ENCODE assay signal across 22 cellular contexts in the genomic region with DNA sequence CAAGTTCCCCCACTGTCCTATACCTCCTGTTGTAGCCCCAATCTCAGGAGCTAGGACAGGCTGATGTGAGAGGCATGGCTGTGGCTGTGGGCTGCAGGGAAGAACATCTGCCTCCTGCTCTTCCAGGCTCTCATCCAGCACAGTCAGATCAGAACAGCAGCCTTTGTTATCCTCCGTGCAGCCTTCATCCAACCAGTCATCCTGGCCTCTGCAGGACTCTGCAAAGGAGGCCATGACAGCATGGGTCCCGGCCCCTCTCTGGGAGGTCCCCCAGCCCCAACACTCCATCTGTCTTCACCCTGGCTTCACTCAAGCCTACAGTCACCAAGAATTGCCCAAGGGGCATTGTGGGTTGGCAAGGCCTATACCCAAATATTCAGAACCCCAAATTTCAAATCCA.
DNase-seq lines count a peak whose midpoint lies in the region; ATAC-seq and TF ChIP-seq lines count a peak whose summit lies in the region.
"Had no signal": no experiment of that assay in that cellular context is flagged by ENCODE, and none has a peak within 500 bp of the region (broad histone marks: within the 10 kb centered on the region; RNA-seq: fewer than 3 reads in every experiment).

No MANE protein-coding gene starts in this region.

- TF ChIP-seq CTCF in brain microvascular endothelial cell (IDR thresholded peaks at IDR 0.05; ENCODE audit: low read depth, low read length, missing control alignments) (no peak), nephron (IDR thresholded peaks at IDR 0.05; ENCODE audit: unreplicated experiment in 3 of 3) (no peak), type B pancreatic cell (conservative IDR thresholded peaks at IDR 0.05) (no peak)

- DNase-seq in activated naive CD4-positive, alpha-beta T cell (lab: John Stamatoyannopoulos, UW) = no peak
- DNase-seq in brain microvascular endothelial cell (no peak), type B pancreatic cell (ENCODE audit: extremely low spot score, unreplicated experiment) (no peak), NCI-H2227 treated with DMSO at 0.1 percent for 48 hours (lab: John Stamatoyannopoulos, UW) (no peak), NCI-H2081 (lab: John Stamatoyannopoulos, UW) (no peak)
- DNase-seq: 8988T; activated CD4-positive, alpha-beta T cell treated with anti-CD3 and anti-CD28 coated beads, Interleukin-2, amount 10 ng/mL, durations not matched to agents 7 days and 5 days; C1 segment of cervical spinal cord; dorsolateral prefrontal cortex; gastrocnemius medialis; hypothalamus; NCI-H1436 treated with DMSO at 0.1 percent for 48 hours; NCI-H2171 treated with DMSO at 0.1 percent for 48 hours; OCI-M1; pancreas; stimulated activated CD4-positive, alpha-beta T cell treated with anti-CD3 and anti-CD28 coated beads, Interleukin-2, amount 100 ng/mL, for 48 hours; uterus had no signal

- no peaks in the 10 kb centered on the region for H3K4me1 Mint-ChIP-seq in activated naive CD4-positive, alpha-beta T cell treated with anti-CD3 and anti-CD28 coated beads, Interleukin-2, amount 50 U/mL, for 24 hours
- H3K4me1 Mint-ChIP-seq in nephron (peaks cover 18% of the 10 kb centered on the region), type B pancreatic cell (ENCODE audit: unreplicated experiment) (peaks cover 51% of the 10 kb centered on the region)
- H3K4me1 Mint-ChIP-seq: activated CD4-positive, alpha-beta T cell treated with anti-CD3 and anti-CD28 coated beads, Interleukin-2, amount 10 ng/mL, durations not matched to agents 7 days and 5 days had no signal

- H3K4me3 Mint-ChIP-seq in activated naive CD4-positive, alpha-beta T cell treated with anti-CD3 and anti-CD28 coated beads, Interleukin-2, amount 50 U/mL, for 24 hours = no peak overlapping the region
- H3K4me3 Mint-ChIP-seq in nephron = no peak overlapping the region
- no peak overlapping the region for H3K4me3 Mint-ChIP-seq in type B pancreatic cell
- H3K4me3 Mint-ChIP-seq: activated CD4-positive, alpha-beta T cell treated with anti-CD3 and anti-CD28 coated beads, Interleukin-2, amount 10 ng/mL, durations not matched to agents 7 days and 5 days; IgD-negative memory B cell; T-helper 1 cell treated with Interleukin-12 subunit alpha and Interleukin-12 subunit beta and Interleukin-4 antibody, amounts not matched to agents 30 μg/mL and 1 μg/mL, for 36 hours had no signal

- H3K27ac ChIP-seq in brain microvascular endothelial cell = peak overlapping the region; percentile 14
- H3K27ac ChIP-seq: dorsolateral prefrontal cortex, gastrocnemius medialis, pancreas, uterus had no signal

- H3K9me3 Mint-ChIP-seq in activated naive CD4-positive, alpha-beta T cell treated with anti-CD3 and anti-CD28 coated beads, Interleukin-2, amount 50 U/mL, for 24 hours = no peaks in the 10 kb centered on the region
- peaks cover 32% of the 10 kb centered on the region for H3K9me3 Mint-ChIP-seq in nephron
- peaks cover 30% of the 10 kb centered on the region for H3K9me3 Mint-ChIP-seq in type B pancreatic cell

- H3K36me3 ChIP-seq in brain microvascular endothelial cell (replicated peaks) = no peaks in the 10 kb centered on the region
- H3K36me3 ChIP-seq: gastrocnemius medialis, pancreas, uterus had no signal

- H3K27me3 Mint-ChIP-seq in activated naive CD4-positive, alpha-beta T cell treated with anti-CD3 and anti-CD28 coated beads, Interleukin-2, amount 50 U/mL, for 24 hours = no peaks in the 10 kb centered on the region
- H3K27me3 Mint-ChIP-seq in nephron (ENCODE audit: low read depth) (peaks cover 3% of the 10 kb centered on the region), type B pancreatic cell (peaks cover 15% of the 10 kb centered on the region)

- no peak for ATAC-seq in GM21786 (IDR thresholded peaks at IDR 0.05; ENCODE audit: unreplicated experiment)
- ATAC-seq: gastrocnemius medialis, pancreas had no signal

- peak overlapping the region; percentile 49 for H3K27ac Mint-ChIP-seq in activated naive CD4-positive, alpha-beta T cell treated with anti-CD3 and anti-CD28 coated beads, Interleukin-2, amount 50 U/mL, for 24 hours
- H3K27ac Mint-ChIP-seq in nephron = peak overlapping the region; percentile 32 to 77 (median 43)
- H3K27ac Mint-ChIP-seq in type B pancreatic cell = peak overlapping the region; percentile 59
- H3K27ac Mint-ChIP-seq: activated CD4-positive, alpha-beta T cell treated with anti-CD3 and anti-CD28 coated beads, Interleukin-2, amount 10 ng/mL, durations not matched to agents 7 days and 5 days; T-helper 1 cell treated with Interleukin-12 subunit alpha and Interleukin-12 subunit beta and Interleukin-4 antibody, amounts not matched to agents 30 μg/mL and 1 μg/mL, for 36 hours had no signal

- no peak overlapping the region for H3K4me3 ChIP-seq in brain microvascular endothelial cell (ENCODE audit: low read depth, low read length)
- H3K4me3 ChIP-seq: dorsolateral prefrontal cortex, gastrocnemius medialis, pancreas, uterus had no signal

- H3K27me3 ChIP-seq in brain microvascular endothelial cell (replicated peaks) = no peaks in the 10 kb centered on the region
- H3K27me3 ChIP-seq: dorsolateral prefrontal cortex, gastrocnemius medialis, pancreas, uterus had no signal

- in situ Hi-C loops in brain microvascular endothelial cell (cut with HindIII; ENCODE audit: low pct_ligation_motif_present, low sequenced_read_pairs) = no loop called here

- H3K36me3 Mint-ChIP-seq in activated naive CD4-positive, alpha-beta T cell treated with anti-CD3 and anti-CD28 coated beads, Interleukin-2, amount 50 U/mL, for 24 hours = no peaks in the 10 kb centered on the region
- H3K36me3 Mint-ChIP-seq in nephron (ENCODE audit: low read depth) (peaks cover 23% of the 10 kb centered on the region), type B pancreatic cell (no peaks in the 10 kb centered on the region)
- H3K36me3 Mint-ChIP-seq: IgD-negative memory B cell had no signal
